ENCODE assay signal across 36 cellular contexts in genomic region chr9:74817281-74818181, GRCh38.
"Had no signal": no experiment of that assay in that cellular context is flagged by ENCODE, and none has a peak within 500 bp of the region (broad histone marks: within the 10 kb centered on the region; RNA-seq: fewer than 3 reads in every experiment).

No MANE protein-coding gene starts in this region.

- H3K27ac Mint-ChIP-seq: activated B cell treated with CpG ODN at 0.5 μM for 24 hours; activated CD8-positive, alpha-beta T cell treated with anti-CD3 and anti-CD28 coated beads for 36 hours; activated naive CD8-positive, alpha-beta T cell treated with anti-CD3 and anti-CD28 coated beads for 36 hours; activated naive CD8-positive, alpha-beta T cell treated with anti-CD3 and anti-CD28 coated beads, Interleukin-2, amount 50 U/mL, for 24 hours; activated T-helper 17 cell treated with anti-CD3 and anti-CD28 coated beads, Interleukin-2, amount 50 U/mL, for 72 hours; dendritic cell treated with granulocyte-macrophage colony-stimulating factor and Interleukin-4, amounts not matched to agents 40 ng/mL and 50 ng/mL, for 4 days; effector memory CD8-positive, alpha-beta T cell; T-helper 17 cell; T-helper 2 cell treated with Interferon-gamma antibody and Interleukin-4, amounts not matched to agents 5 μg/mL and 100 μg/mL, for 36 hours had no signal

- H3K4me1 ChIP-seq: adrenal gland, body of pancreas, esophagus muscularis mucosa, foreskin keratinocyte, gastrocnemius medialis, heart left ventricle had no signal

- H3K36me3 Mint-ChIP-seq: activated naive CD4-positive, alpha-beta T cell treated with anti-CD3 and anti-CD28 coated beads, Interleukin-2, amount 50 U/mL, for 24 hours; activated naive CD8-positive, alpha-beta T cell treated with anti-CD3 and anti-CD28 coated beads for 36 hours had no signal

- H3K36me3 ChIP-seq: adrenal gland, esophagus muscularis mucosa, gastrocnemius medialis, heart left ventricle, WERI-Rb-1 had no signal

- H3K4me3 ChIP-seq: adrenal gland, body of pancreas, coronary artery, esophagus muscularis mucosa, gastrocnemius medialis, heart left ventricle had no signal

- H3K4me1 Mint-ChIP-seq: activated B cell treated with CpG ODN at 0.5 μM for 24 hours; activated naive CD4-positive, alpha-beta T cell treated with anti-CD3 and anti-CD28 coated beads, Interleukin-2, amount 50 U/mL, for 24 hours; activated naive CD8-positive, alpha-beta T cell treated with anti-CD3 and anti-CD28 coated beads for 36 hours; activated naive CD8-positive, alpha-beta T cell treated with anti-CD3 and anti-CD28 coated beads, Interleukin-2, amount 50 U/mL, for 24 hours; activated T-helper 17 cell treated with anti-CD3 and anti-CD28 coated beads, Interleukin-2, amount 50 U/mL, for 72 hours had no signal

- ATAC-seq: activated CD4-positive, CD25-positive, alpha-beta regulatory T cell treated with anti-CD3 and anti-CD28 coated beads, Interleukin-2, amount 50 U/mL, for 24 hours; activated CD8-positive, alpha-beta T cell treated with anti-CD3 and anti-CD28 coated beads for 36 hours; activated naive CD8-positive, alpha-beta T cell treated with anti-CD3 and anti-CD28 coated beads, Interleukin-2, amount 50 U/mL, for 24 hours; activated T-cell treated with anti-CD3 and anti-CD28 coated beads, Interleukin-2, amount 50 U/mL, for 4 hours; activated T-helper 17 cell treated with anti-CD3 and anti-CD28 coated beads, Interleukin-2, amount 50 U/mL, for 72 hours; body of pancreas; effector memory CD8-positive, alpha-beta T cell; foreskin keratinocyte; gastrocnemius medialis; heart left ventricle; T-helper 17 cell had no signal

- H3K27me3 ChIP-seq: adrenal gland, body of pancreas, esophagus muscularis mucosa, foreskin keratinocyte, gastrocnemius medialis had no signal

- H3K9me3 Mint-ChIP-seq: activated B cell treated with CpG ODN at 0.5 μM for 24 hours; activated CD8-positive, alpha-beta T cell treated with anti-CD3 and anti-CD28 coated beads for 36 hours; activated naive CD4-positive, alpha-beta T cell treated with anti-CD3 and anti-CD28 coated beads, Interleukin-2, amount 50 U/mL, for 24 hours; activated naive CD8-positive, alpha-beta T cell treated with anti-CD3 and anti-CD28 coated beads for 36 hours; activated naive CD8-positive, alpha-beta T cell treated with anti-CD3 and anti-CD28 coated beads, Interleukin-2, amount 50 U/mL, for 24 hours; activated T-cell treated with anti-CD3 and anti-CD28 coated beads, Interleukin-2, amount 50 U/mL, for 4 hours; activated T-helper 17 cell treated with anti-CD3 and anti-CD28 coated beads, Interleukin-2, amount 50 U/mL, for 72 hours; dendritic cell treated with granulocyte-macrophage colony-stimulating factor and Interleukin-4, amounts not matched to agents 40 ng/mL and 50 ng/mL, for 4 days; effector memory CD8-positive, alpha-beta T cell; T-helper 2 cell treated with Interferon-gamma antibody and Interleukin-4, amounts not matched to agents 5 μg/mL and 100 μg/mL, for 36 hours had no signal

- H3K27ac ChIP-seq: adrenal gland, body of pancreas, coronary artery, esophagus muscularis mucosa, foreskin keratinocyte, gastrocnemius medialis, heart left ventricle, WERI-Rb-1 had no signal

- DNase-seq: activated B cell treated with CpG ODN at 0.5 μM for 24 hours; activated CD4-positive, alpha-beta T cell treated with anti-CD3 and anti-CD28 coated beads for 48 hours; activated CD4-positive, alpha-beta T cell treated with anti-CD3 and anti-CD28 coated beads, Interleukin-2, amount 50 U/mL, for 1 hour; activated CD4-positive, alpha-beta T cell treated with anti-CD3 and anti-CD28 coated beads, Interleukin-2, amount 50 U/mL, for 48 hours; activated CD8-positive, alpha-beta memory T cell treated with anti-CD3 and anti-CD28 coated beads for 24 hours; activated CD8-positive, alpha-beta T cell treated with anti-CD3 and anti-CD28 coated beads for 36 hours; activated effector memory CD4-positive, alpha-beta T cell treated with Interleukin-2 at 50 U/mL for 16 hours; activated gamma-delta T cell treated with Interleukin-2 at 50 U/mL for 16 hours; activated naive CD4-positive, alpha-beta T cell treated with Interleukin-2 at 50 U/mL for 16 hours; activated naive CD8-positive, alpha-beta T cell treated with anti-CD3 and anti-CD28 coated beads for 36 hours; activated naive CD8-positive, alpha-beta T cell treated with anti-CD3 and anti-CD28 coated beads, Interleukin-2, amount 50 U/mL, for 24 hours; activated T-cell treated with anti-CD3 and anti-CD28 coated beads, Interleukin-2, amount 50 U/mL, for 4 hours; adrenal gland; amygdala; aorta; body of pancreas; central memory CD4-positive, alpha-beta T cell; cerebellar nuclear complex; effector CD4-positive, alpha-beta T cell; effector memory CD8-positive, alpha-beta T cell; erythroblast; gastrocnemius medialis; glutamatergic neuron; heart left ventricle; T-helper 1 cell; T-helper 17 cell; T1000; WERI-Rb-1 had no signal

- H3K27me3 Mint-ChIP-seq: dendritic cell treated with granulocyte-macrophage colony-stimulating factor and Interleukin-4, amounts not matched to agents 40 ng/mL and 50 ng/mL, for 4 days had no signal

- H3K4me3 Mint-ChIP-seq: activated B cell treated with CpG ODN at 0.5 μM for 24 hours; activated CD8-positive, alpha-beta T cell treated with anti-CD3 and anti-CD28 coated beads for 36 hours; activated naive CD4-positive, alpha-beta T cell treated with anti-CD3 and anti-CD28 coated beads, Interleukin-2, amount 50 U/mL, for 24 hours; activated naive CD8-positive, alpha-beta T cell treated with anti-CD3 and anti-CD28 coated beads for 36 hours; activated naive CD8-positive, alpha-beta T cell treated with anti-CD3 and anti-CD28 coated beads, Interleukin-2, amount 50 U/mL, for 24 hours; activated T-cell treated with anti-CD3 and anti-CD28 coated beads, Interleukin-2, amount 50 U/mL, for 4 hours; activated T-helper 17 cell treated with anti-CD3 and anti-CD28 coated beads, Interleukin-2, amount 50 U/mL, for 72 hours; dendritic cell treated with granulocyte-macrophage colony-stimulating factor and Interleukin-4, amounts not matched to agents 40 ng/mL and 50 ng/mL, for 4 days; effector memory CD8-positive, alpha-beta T cell; T-helper 17 cell; T-helper 2 cell treated with Interferon-gamma antibody and Interleukin-4, amounts not matched to agents 5 μg/mL and 100 μg/mL, for 36 hours had no signal

- H3K9me3 ChIP-seq: adrenal gland, body of pancreas, esophagus muscularis mucosa, gastrocnemius medialis, heart left ventricle had no signal
